ENCODE assay signal across 14 cellular contexts in genomic region chr1:62625415-62625814, GRCh38. TPM values are rescaled to one million over a fixed set of nuclear protein-coding genes. Genes with fewer than 3 reads are reported as not detected.
DNase-seq lines count a peak whose midpoint lies in the region; ATAC-seq and TF ChIP-seq lines count a peak whose summit lies in the region.
"Had no signal": no experiment of that assay in that cellular context is flagged by ENCODE, and none has a peak within 500 bp of the region (broad histone marks: within the 10 kb centered on the region; RNA-seq: fewer than 3 reads in every experiment).

No MANE protein-coding gene starts in this region.

- no CpG with 5 or more reads among the region's 1 CpG for WGBS in trophoblast cell (ENCODE audit: extremely low coverage, insufficient coverage, insufficient read length)

- no peak overlapping the region for H3K18ac ChIP-seq in trophoblast cell (ENCODE audit: low read length)

- intact Hi-C loops in activated T-helper 1 cell treated with anti-CD3 and anti-CD28 coated beads, Interleukin-12 subunit alpha, Interleukin-12 subunit beta, Interleukin-2, Interleukin-4 antibody, amounts not matched to agents 30 ng/mL and 10 ng/mL and 1 ng/mL, durations not matched to agents 14 hours and 24 hours and 36 hours (cut with micrococcal nuclease) = no loop called here

- no peak overlapping the region for H3K4ac ChIP-seq in trophoblast cell (ENCODE audit: low read depth, low read length)

- no peaks in the 10 kb centered on the region for H3K27me3 Mint-ChIP-seq in activated T-helper 1 cell treated with anti-CD3 and anti-CD28 coated beads, Interleukin-12 subunit alpha, Interleukin-12 subunit beta, Interleukin-2, Interleukin-4 antibody, amounts not matched to agents 30 ng/mL and 10 ng/mL and 1 ng/mL, durations not matched to agents 14 hours and 24 hours and 36 hours (ENCODE audit: insufficient read depth)
- H3K27me3 Mint-ChIP-seq: progenitor cell of endocrine pancreas had no signal

- H3K4me1 Mint-ChIP-seq in activated T-helper 1 cell treated with anti-CD3 and anti-CD28 coated beads, Interleukin-12 subunit alpha, Interleukin-12 subunit beta, Interleukin-2, Interleukin-4 antibody, amounts not matched to agents 30 ng/mL and 10 ng/mL and 1 ng/mL, durations not matched to agents 14 hours and 24 hours and 36 hours (ENCODE audit: low read depth) = peaks cover 15% of the 10 kb centered on the region

- TF ChIP-seq CTCF in GM20000 (IDR thresholded peaks at IDR 0.05; ENCODE audit: extremely low read depth, missing control alignments) = no peak

- peaks cover 0 to 5% of the 10 kb centered on the region in 2 experiments for H3K4me1 ChIP-seq in trophoblast cell (ENCODE audit: control insufficient read depth in 1 of 2, insufficient read depth in 2 of 2, low read length in 2 of 2)
- H3K4me1 ChIP-seq: ascending aorta, esophagus squamous epithelium had no signal

- H3K23ac ChIP-seq in trophoblast cell (ENCODE audit: low read length) = no peak overlapping the region

- H3K27ac Mint-ChIP-seq in activated T-helper 1 cell treated with anti-CD3 and anti-CD28 coated beads, Interleukin-12 subunit alpha, Interleukin-12 subunit beta, Interleukin-2, Interleukin-4 antibody, amounts not matched to agents 30 ng/mL and 10 ng/mL and 1 ng/mL, durations not matched to agents 14 hours and 24 hours and 36 hours = peak overlapping the region; percentile 44
- H3K27ac Mint-ChIP-seq: progenitor cell of endocrine pancreas had no signal

- H3K27me3 ChIP-seq in trophoblast cell (ENCODE audit: insufficient read depth, low read length) = no peaks in the 10 kb centered on the region
- H3K27me3 ChIP-seq: ascending aorta, esophagus squamous epithelium had no signal

- peaks cover 1% of the 10 kb centered on the region for H3K36me3 Mint-ChIP-seq in activated T-helper 1 cell treated with anti-CD3 and anti-CD28 coated beads, Interleukin-12 subunit alpha, Interleukin-12 subunit beta, Interleukin-2, Interleukin-4 antibody, amounts not matched to agents 30 ng/mL and 10 ng/mL and 1 ng/mL, durations not matched to agents 14 hours and 24 hours and 36 hours (ENCODE audit: low read depth)

- no peak overlapping the region for H4K12ac ChIP-seq in trophoblast cell (ENCODE audit: low read depth, low read length)

- no peak overlapping the region for H4K91ac ChIP-seq in trophoblast cell (ENCODE audit: low read depth, low read length)

- no peak overlapping the region for H2BK12ac ChIP-seq in trophoblast cell (ENCODE audit: low read length)

- peak; percentile 25 for DNase-seq in ELR (ENCODE audit: low read depth)
- peak; percentile 48 for DNase-seq in GM20000 (ENCODE audit: low spot score)
- no peak for DNase-seq in activated T-helper 1 cell treated with anti-CD3 and anti-CD28 coated beads, Interleukin-12 subunit alpha, Interleukin-12 subunit beta, Interleukin-2, Interleukin-4 antibody, amounts not matched to agents 30 ng/mL and 10 ng/mL and 1 ng/mL, durations not matched to agents 14 hours and 24 hours and 36 hours (ENCODE audit: low spot score)
- DNase-seq in central memory CD4-positive, alpha-beta T cell = no peak
- DNase-seq in GM19238 (ENCODE audit: insufficient read length, low spot score) = no peak
- DNase-seq in DMS153 treated with DMSO at 0.1 percent for 48 hours (lab: John Stamatoyannopoulos, UW; ENCODE audit: unreplicated experiment) = no peak
- no peak for DNase-seq in trophoblast cell
- DNase-seq: esophagus squamous epithelium, NCI-H1092 treated with DMSO at 0.1 percent for 48 hours had no signal

- no peak overlapping the region for H4K8ac ChIP-seq in trophoblast cell (ENCODE audit: low read depth, low read length)

- H3K79me1 ChIP-seq in trophoblast cell (ENCODE audit: low read length) = peaks cover 2% of the 10 kb centered on the region

- H3K36me3 ChIP-seq in trophoblast cell (ENCODE audit: control insufficient read depth in 1 of 2, insufficient read depth in 2 of 2, low read length in 2 of 2) = peaks cover 2 to 4% of the 10 kb centered on the region in 2 experiments

- no peak overlapping the region for H3K4me2 ChIP-seq in trophoblast cell (ENCODE audit: low read length)

- H3K79me2 ChIP-seq in trophoblast cell (ENCODE audit: control insufficient read depth, insufficient read depth, low read length, poor library complexity) = no peaks in the 10 kb centered on the region

- no peak overlapping the region for H2BK5ac ChIP-seq in trophoblast cell (ENCODE audit: low read depth, low read length, poor library complexity)

- ATAC-seq in HG03354 (IDR thresholded peaks at IDR 0.05; ENCODE audit: poor library complexity, severe bottlenecking, unreplicated experiment) = peak; percentile 72

- no peak overlapping the region for H2BK120ac ChIP-seq in trophoblast cell (ENCODE audit: insufficient read depth, low read length, poor library complexity)

- H3K9ac ChIP-seq in trophoblast cell (ENCODE audit: low read length) = no peak overlapping the region

- no peak overlapping the region for H3K14ac ChIP-seq in trophoblast cell (ENCODE audit: low read length)

- no peak overlapping the region for H3K4me3 ChIP-seq in trophoblast cell (ENCODE audit: low read depth, low read length)
- H3K4me3 ChIP-seq: ascending aorta, esophagus squamous epithelium had no signal

- no peak overlapping the region for H2AK5ac ChIP-seq in trophoblast cell (ENCODE audit: low read length)

- no peak overlapping the region for H3K4me3 Mint-ChIP-seq in activated T-helper 1 cell treated with anti-CD3 and anti-CD28 coated beads, Interleukin-12 subunit alpha, Interleukin-12 subunit beta, Interleukin-2, Interleukin-4 antibody, amounts not matched to agents 30 ng/mL and 10 ng/mL and 1 ng/mL, durations not matched to agents 14 hours and 24 hours and 36 hours

- no peak overlapping the region for H2AFZ ChIP-seq in trophoblast cell (ENCODE audit: insufficient read depth, low read length, poor library complexity)

- H3K27ac ChIP-seq in trophoblast cell (ENCODE audit: low read depth, low read length) = no peak overlapping the region
- H3K27ac ChIP-seq: ascending aorta, esophagus squamous epithelium had no signal

- no peaks in the 10 kb centered on the region for H3K9me3 ChIP-seq in trophoblast cell (ENCODE audit: insufficient read depth, low read depth, low read length)
- H3K9me3 ChIP-seq: ascending aorta, esophagus squamous epithelium had no signal

- no peaks in the 10 kb centered on the region for H3K9me3 Mint-ChIP-seq in activated T-helper 1 cell treated with anti-CD3 and anti-CD28 coated beads, Interleukin-12 subunit alpha, Interleukin-12 subunit beta, Interleukin-2, Interleukin-4 antibody, amounts not matched to agents 30 ng/mL and 10 ng/mL and 1 ng/mL, durations not matched to agents 14 hours and 24 hours and 36 hours

RNA-seq across cellular contexts. Expression of gene ANGPTL3, which starts 28.1 kb away (rescaled TPM):
- not detected in 2 replicates for total RNA-seq in activated T-helper 1 cell treated with anti-CD3 and anti-CD28 coated beads, Interleukin-12 subunit alpha, Interleukin-12 subunit beta, Interleukin-2, Interleukin-4 antibody, amounts not matched to agents 30 ng/mL and 10 ng/mL and 1 ng/mL, durations not matched to agents 14 hours and 24 hours and 36 hours
- polyA plus RNA-seq in trophoblast cell (2013) = not detected in 2 replicates
- total RNA-seq: ascending aorta, esophagus squamous epithelium, RPMI7951 had no signal
- polyA plus RNA-seq: BJ had no signal

Comparison
In these comparisons a context has a peak if more than half of its experiments do, and no peak if none do; other contexts are left out.
1. DNase-seq: peak in ELR (single experiment) and GM20000 (single experiment); none in activated T-helper 1 cell treated with anti-CD3 and anti-CD28 coated beads, Interleukin-12 subunit alpha, Interleukin-12 subunit beta, Interleukin-2, Interleukin-4 antibody, amounts not matched to agents 30 ng/mL and 10 ng/mL and 1 ng/mL, durations not matched to agents 14 hours and 24 hours and 36 hours (single experiment), central memory CD4-positive, alpha-beta T cell (single experiment), GM19238 (single experiment), DMS153 treated with DMSO at 0.1 percent for 48 hours (single experiment) and trophoblast cell (0 of 2).